In genomic region chr9:135128035-135128670, GRCh38 we compare ENCODE assay signal across 16 cellular contexts. TPM values are rescaled to one million over a fixed set of nuclear protein-coding genes. Genes with fewer than 3 reads are reported as not detected.
"Had no signal": no experiment of that assay in that cellular context is flagged by ENCODE, and none has a peak within 500 bp of the region (broad histone marks: within the 10 kb centered on the region; RNA-seq: fewer than 3 reads in every experiment).

No MANE protein-coding gene starts in this region.

- H3K9me3 Mint-ChIP-seq: activated naive CD8-positive, alpha-beta T cell treated with anti-CD3 and anti-CD28 coated beads, Interleukin-2, amount 10 ng/mL, durations not matched to agents 7 days and 5 days had no signal

- H3K4me1 ChIP-seq: parathyroid adenoma, tibial artery had no signal

- DNase-seq: activated CD4-positive, alpha-beta T cell treated with anti-CD3 and anti-CD28 coated beads for 4 hours; activated CD8-positive, alpha-beta memory T cell treated with anti-CD3 and anti-CD28 coated beads, Interleukin-2, amount 50 U/mL, for 48 hours; activated CD8-positive, alpha-beta T cell treated with anti-CD3 and anti-CD28 coated beads, Interleukin-2, amount 10 ng/mL, durations not matched to agents 7 days and 5 days; activated naive CD8-positive, alpha-beta T cell treated with anti-CD3 and anti-CD28 coated beads, Interleukin-2, amount 10 ng/mL, durations not matched to agents 7 days and 5 days; central memory CD4-positive, alpha-beta T cell; effector CD4-positive, alpha-beta T cell; kidney; left ventricle myocardium superior; small intestine; T1000; tibial artery; WERI-Rb-1 had no signal

- H3K4me1 Mint-ChIP-seq: activated naive CD8-positive, alpha-beta T cell treated with anti-CD3 and anti-CD28 coated beads, Interleukin-2, amount 10 ng/mL, durations not matched to agents 7 days and 5 days; mesothelial cell of epicardium had no signal

- ATAC-seq: activated CD8-positive, alpha-beta T cell treated with anti-CD3 and anti-CD28 coated beads, Interleukin-2, amount 10 ng/mL, durations not matched to agents 7 days and 5 days; left ventricle myocardium superior had no signal

- H3K27ac Mint-ChIP-seq: activated CD8-positive, alpha-beta T cell treated with anti-CD3 and anti-CD28 coated beads, Interleukin-2, amount 10 ng/mL, durations not matched to agents 7 days and 5 days; activated naive CD8-positive, alpha-beta T cell treated with anti-CD3 and anti-CD28 coated beads, Interleukin-2, amount 10 ng/mL, durations not matched to agents 7 days and 5 days; mesothelial cell of epicardium had no signal

- H2AFZ ChIP-seq: parathyroid adenoma had no signal

- H3K4me3 ChIP-seq: coronary artery, tibial artery had no signal

- H3K27ac ChIP-seq: coronary artery, parathyroid adenoma, tibial artery, WERI-Rb-1 had no signal

- H3K4me3 Mint-ChIP-seq: activated CD8-positive, alpha-beta T cell treated with anti-CD3 and anti-CD28 coated beads, Interleukin-2, amount 10 ng/mL, durations not matched to agents 7 days and 5 days; activated naive CD8-positive, alpha-beta T cell treated with anti-CD3 and anti-CD28 coated beads, Interleukin-2, amount 10 ng/mL, durations not matched to agents 7 days and 5 days; mesothelial cell of epicardium had no signal

- H3K36me3 Mint-ChIP-seq: activated naive CD8-positive, alpha-beta T cell treated with anti-CD3 and anti-CD28 coated beads, Interleukin-2, amount 10 ng/mL, durations not matched to agents 7 days and 5 days; mesothelial cell of epicardium had no signal

- H3K27me3 Mint-ChIP-seq: activated naive CD8-positive, alpha-beta T cell treated with anti-CD3 and anti-CD28 coated beads, Interleukin-2, amount 10 ng/mL, durations not matched to agents 7 days and 5 days had no signal

- H3K36me3 ChIP-seq: tibial artery, WERI-Rb-1 had no signal

- H3K9ac ChIP-seq: parathyroid adenoma had no signal

- H3K9me3 ChIP-seq: tibial artery had no signal

RNA-seq across cellular contexts. Expression of gene OLFM1, which starts 40.7 kb away (rescaled TPM):
- total RNA-seq: activated CD8-positive, alpha-beta T cell treated with anti-CD3 and anti-CD28 coated beads, Interleukin-2, amount 10 ng/mL, durations not matched to agents 7 days and 5 days; activated naive CD8-positive, alpha-beta T cell treated with anti-CD3 and anti-CD28 coated beads, Interleukin-2, amount 10 ng/mL, durations not matched to agents 7 days and 5 days; myocyte had no signal
